In the genomic region with DNA sequence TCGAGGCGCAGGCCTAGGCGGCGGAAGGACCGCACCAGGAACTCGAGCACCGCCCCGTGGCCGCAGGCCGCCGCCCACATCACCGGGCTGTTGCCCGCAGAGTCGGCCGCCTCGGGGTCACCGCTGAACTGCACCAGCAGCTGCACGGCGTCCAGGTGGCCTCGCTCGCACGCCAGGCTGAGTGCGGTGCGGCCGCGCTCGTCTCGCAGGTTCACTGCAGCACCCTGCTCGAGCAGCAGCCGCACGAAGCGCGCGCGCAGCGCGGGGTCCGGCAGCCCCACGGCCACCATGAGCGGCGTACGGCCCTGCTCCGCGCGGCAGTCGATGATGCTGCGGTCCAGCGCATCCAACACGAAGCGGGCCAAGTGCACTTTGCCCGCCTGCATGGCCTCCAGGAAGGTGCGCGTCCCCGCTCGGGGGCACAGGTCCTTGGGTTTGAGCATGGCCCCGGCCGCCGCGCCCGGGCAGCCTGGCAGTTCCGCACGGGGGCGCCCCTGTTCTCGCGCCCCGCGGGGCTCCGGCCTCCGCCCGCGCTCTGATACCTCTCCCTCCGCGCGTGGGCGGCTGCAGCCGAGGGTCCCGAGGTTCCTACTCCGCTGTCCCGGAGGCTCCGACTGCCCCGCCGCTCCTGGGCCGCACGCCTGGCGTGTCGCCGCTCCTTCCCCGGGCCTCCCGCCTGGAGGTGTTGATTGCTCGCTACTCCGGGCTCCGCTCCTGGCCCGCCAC, we compare ENCODE assay signal across 8 cellular contexts. TPM values are rescaled to one million over a fixed set of nuclear protein-coding genes. Genes with fewer than 3 reads are reported as not detected.
DNase-seq lines count a peak whose midpoint lies in the region; ATAC-seq and TF ChIP-seq lines count a peak whose summit lies in the region.

No MANE protein-coding gene starts in this region.

- intact Hi-C loops in thyroid gland (cut with DNase I), result loop anchor here (5.0 kb wide), 2 partner anchors 75 to 140 kb away; a partner anchor contains a TSS

- peaks cover 21 to 49% of the 10 kb centered on the region in 2 donors for H3K4me1 ChIP-seq in thyroid gland

- H3K4me3 ChIP-seq in thyroid gland (replicated peaks in 1 of 3), result peak overlapping the region in 1 of 3 donors; percentile 29

- WGBS in thyroid gland, 2 donors, result no CpG with 5 or more reads among the region's 93 CpGs

- no peaks in the 10 kb centered on the region for H3K9me3 ChIP-seq in thyroid gland

- H3K27me3 ChIP-seq in thyroid gland, result peaks cover 15% of the 10 kb centered on the region

- in situ Hi-C loops in GM13976 (cut with MboI; ENCODE audit: low sequenced_read_pairs, unreplicated experiment), result no loop called here

- TF ChIP-seq POLR2A in thyroid gland (IDR thresholded peaks at IDR 0.05), result no peak

- DNase-seq in GM13976 (ENCODE audit: low spot score) (peak; percentile 78), MV-4-11 (lab: John Stamatoyannopoulos, UW) (peak; percentile 35), mucosa of gallbladder (ENCODE audit: low spot score) (peak; percentile 38), thyroid gland (peak; percentile 48 to 54)
- peak; percentile 56 for DNase-seq in activated CD4-positive, CD25-positive, alpha-beta regulatory T cell treated with anti-CD3 and anti-CD28 coated beads, Interleukin-2, amount 50 U/mL, for 72 hours
- DNase-seq in effector CD8-positive, alpha-beta T cell (lab: John Stamatoyannopoulos, UW), result peak; percentile 12

- H3K27ac ChIP-seq in thyroid gland, result no peak overlapping the region

- peak; percentile 66 for TF ChIP-seq CTCF in GM13976 (IDR thresholded peaks at IDR 0.05; ENCODE audit: borderline replicate concordance, control extremely low read depth, extremely low read depth, insufficient read depth, missing control alignments)
- peak in 1 of 6 experiments; percentile 20 for TF ChIP-seq CTCF in thyroid gland (IDR thresholded peaks at IDR 0.05)

- no peaks in the 10 kb centered on the region for H3K36me3 ChIP-seq in thyroid gland

- ATAC-seq in HG03520 (IDR thresholded peaks at IDR 0.05; ENCODE audit: unreplicated experiment), result no peak
- no peak for ATAC-seq in HG02840 (IDR thresholded peaks at IDR 0.05; ENCODE audit: low FRiP score, unreplicated experiment)

RNA-seq across cellular contexts. Expression of a gene that starts 0.6 kb away (rescaled TPM):
- 1.6 TPM for total RNA-seq in mucosa of gallbladder
- 1 to 10 TPM in 1 of 4 donors, not detected in 3; 2.1 TPM for total RNA-seq in thyroid gland

RNA-seq across cellular contexts. Expression of a gene that starts 25.4 kb away (rescaled TPM):
- total RNA-seq in mucosa of gallbladder, result 36.4 TPM
- total RNA-seq in thyroid gland, result 1 to 10 TPM; 1.7 to 7.2 (median 4.1) TPM

RNA-seq across cellular contexts. Expression of a gene that starts 41.2 kb away (rescaled TPM):
- total RNA-seq in mucosa of gallbladder, result 44.2 TPM
- 10 to 100 TPM; 47.5 to 86.9 (median 63.8) TPM for total RNA-seq in thyroid gland

RNA-seq across cellular contexts. Expression of a gene that starts 43.4 kb away (rescaled TPM):
- 7.9 TPM for total RNA-seq in mucosa of gallbladder
- 10 to 100 TPM; 33.9 to 63.4 (median 43.9) TPM for total RNA-seq in thyroid gland

RNA-seq across cellular contexts. Expression of a gene that starts 58.4 kb away (rescaled TPM):
- total RNA-seq in mucosa of gallbladder, result 107 TPM
- total RNA-seq in thyroid gland, result 100 to 1,000 TPM in 2 of 4 donors, 10 to 100 TPM in 2; 54.2 to 126 (median 97.5) TPM

Comparison
In these comparisons a context has a peak if more than half of its experiments do, and no peak if none do; other contexts are left out.
1. DNase-seq: peak in every context shown above with its lines; median percentile 78 in GM13976; 56 in activated CD4-positive, CD25-positive, alpha-beta regulatory T cell treated with anti-CD3 and anti-CD28 coated beads, Interleukin-2, amount 50 U/mL, for 72 hours; 51 in thyroid gland; 38 in mucosa of gallbladder; 35 in MV-4-11; 12 in effector CD8-positive, alpha-beta T cell.